In genomic region chr9:128323192-128323730, GRCh38 we compare ENCODE assay signal across 8 cellular contexts. TPM values are rescaled to one million over a fixed set of nuclear protein-coding genes. Genes with fewer than 3 reads are reported as not detected.
A peak's percentile ranks its signal among the peaks of the same experiment; 100 is the strongest.
DNase-seq lines count a peak whose midpoint lies in the region; ATAC-seq and TF ChIP-seq lines count a peak whose summit lies in the region.

No MANE protein-coding gene starts in this region.

- WGBS in lower leg skin, 2 donors: 22 to 25% methylated on average over 16 of the region's 16 CpGs
- 22% methylated on average over 16 of the region's 16 CpGs for WGBS in urinary bladder

- intact Hi-C loops in ascending aorta (cut with DNase I) (loop anchor here (2.0 to 5.0 kb wide), 3 partner anchors 48 to 196 kb away; partner anchors contain the start of genes ODF2, PTGES2 and URM1), lower leg skin (cut with DNase I; ENCODE audit: low total_unique reads) (no loop called here)

- H3K4me3 ChIP-seq in HFF-Myc (replicated peaks; ENCODE audit: low read depth, low read length): peak overlapping the region; percentile 97
- H3K4me3 ChIP-seq in ascending aorta: peak overlapping the region; percentile 72 to 76
- H3K4me3 ChIP-seq in lower leg skin (ENCODE audit: low read depth, poor library complexity, severe bottlenecking): peak overlapping the region; percentile 91
- peak overlapping the region; percentile 80 for H3K4me3 ChIP-seq in urinary bladder (ENCODE audit: low read depth, low read length)

- H3K36me3 ChIP-seq in ascending aorta (peaks cover 22 to 29% of the 10 kb centered on the region in 2 donors), urinary bladder (ENCODE audit: insufficient read depth) (no peaks in the 10 kb centered on the region)

- TF ChIP-seq POLR2A in lower leg skin (IDR thresholded peaks at IDR 0.05): no peak

- H3K27ac ChIP-seq in ascending aorta (peak overlapping the region; percentile 82 to 85), urinary bladder (ENCODE audit: low read depth) (peak overlapping the region; percentile 63)

- H3K9me3 ChIP-seq in ascending aorta: no peaks in the 10 kb centered on the region

- peak; percentile 77 for DNase-seq in AG08396 (ENCODE audit: low spot score)
- DNase-seq in HFF-Myc (ENCODE audit: extremely low read depth, low read depth): no peak
- DNase-seq in ascending aorta (ENCODE audit: low spot score in 2 of 2): no peak
- no peak for DNase-seq in lower leg skin (ENCODE audit: low spot score in 2 of 2)
- no peak for DNase-seq in left lobe of liver (ENCODE audit: low spot score)
- DNase-seq in NCI-H226: no peak

- peaks cover 11 to 17% of the 10 kb centered on the region in 2 donors for H3K4me1 ChIP-seq in ascending aorta
- peaks cover 1% of the 10 kb centered on the region for H3K4me1 ChIP-seq in urinary bladder (ENCODE audit: insufficient read depth)

- ATAC-seq in GM21723 (IDR thresholded peaks at IDR 0.05; ENCODE audit: unreplicated experiment) (no peak), left lobe of liver (no peak)

- H3K27me3 ChIP-seq in ascending aorta: no peaks in the 10 kb centered on the region

- TF ChIP-seq CTCF in HFF-Myc (IDR thresholded peaks at IDR 0.05; ENCODE audit: low read depth, low read length, missing control alignments): no peak
- no peak for TF ChIP-seq CTCF in ascending aorta (IDR thresholded peaks at IDR 0.05)
- TF ChIP-seq CTCF in lower leg skin (IDR thresholded peaks at IDR 0.05): no peak

RNA-seq across cellular contexts. Expression of gene COQ4, which starts 0.6 kb away (rescaled TPM):
- 11.4 TPM for total RNA-seq in ascending aorta
- total RNA-seq in lower leg skin: 100 to 1,000 TPM in 2 of 4 donors, 10 to 100 TPM in 2; 80.4 to 120 (median 99.4) TPM
- 23.1 TPM for total RNA-seq in urinary bladder
- 41.6 TPM for polyA plus RNA-seq in urinary bladder
- 34.2 TPM for total RNA-seq in left lobe of liver

RNA-seq across cellular contexts. Expression of gene TRUB2, which starts 1.0 kb away (rescaled TPM):
- total RNA-seq in ascending aorta (10.2 TPM), lower leg skin (10 to 100 TPM; 10.8 to 13.9 (median 11.5) TPM), urinary bladder (13.7 TPM), left lobe of liver (28.7 TPM)
- 14.8 TPM for polyA plus RNA-seq in urinary bladder

RNA-seq across cellular contexts. Expression of gene SLC27A4, which starts 17.1 kb away (rescaled TPM):
- total RNA-seq in ascending aorta: 16.6 TPM
- 100 to 1,000 TPM in 1 of 4 donors, 10 to 100 TPM in 3; 64.7 to 105 (median 73.3) TPM for total RNA-seq in lower leg skin
- total RNA-seq in urinary bladder: 8.1 TPM
- 23.1 TPM for polyA plus RNA-seq in urinary bladder
- 30.3 TPM for total RNA-seq in left lobe of liver

RNA-seq across cellular contexts. Expression of gene SWI5, which starts 47.2 kb away (rescaled TPM):
- total RNA-seq in ascending aorta (1.8 TPM), lower leg skin (10 to 100 TPM; 12.3 to 31.1 (median 24.8) TPM), urinary bladder (17.4 TPM), left lobe of liver (17.8 TPM)
- 34.5 TPM for polyA plus RNA-seq in urinary bladder

RNA-seq across cellular contexts. Expression of gene GOLGA2, which starts 47.5 kb away (rescaled TPM):
- total RNA-seq in ascending aorta (74.9 TPM), lower leg skin (100 to 1,000 TPM in 3 of 4 donors, 10 to 100 TPM in 1; 81.8 to 123 (median 116) TPM), urinary bladder (147 TPM), left lobe of liver (34.8 TPM)
- polyA plus RNA-seq in urinary bladder: 88.9 TPM
